In the genomic region with DNA sequence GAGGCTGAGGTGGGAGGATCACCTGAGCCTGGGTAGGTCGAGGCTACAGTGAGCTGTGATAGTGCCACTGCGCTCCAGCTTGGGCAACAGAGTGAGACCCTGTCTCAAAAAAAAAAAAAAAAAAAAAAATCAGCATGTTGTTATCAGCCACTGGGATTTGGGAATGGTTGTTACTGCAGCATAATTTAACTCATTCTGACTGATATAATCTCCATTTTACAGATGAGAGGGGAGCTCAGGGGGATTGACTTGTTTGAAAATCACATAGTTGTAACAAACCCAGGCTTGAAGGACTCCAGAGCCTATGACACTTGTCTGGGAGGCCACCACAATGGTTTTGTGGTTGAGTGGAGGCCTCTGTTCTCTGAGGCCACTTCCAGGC, we compare ENCODE assay signal across 1 cellular context.
A peak's percentile ranks its signal among the peaks of the same experiment; 100 is the strongest.
TF ChIP-seq lines count a peak whose summit lies in the region.

No MANE protein-coding gene starts in this region.

TF ChIP-seq in HEK293, 187 proteins besides CTCF, POLR2A, EP300 and RAD21:
- TF ChIP-seq, protein P1, sequence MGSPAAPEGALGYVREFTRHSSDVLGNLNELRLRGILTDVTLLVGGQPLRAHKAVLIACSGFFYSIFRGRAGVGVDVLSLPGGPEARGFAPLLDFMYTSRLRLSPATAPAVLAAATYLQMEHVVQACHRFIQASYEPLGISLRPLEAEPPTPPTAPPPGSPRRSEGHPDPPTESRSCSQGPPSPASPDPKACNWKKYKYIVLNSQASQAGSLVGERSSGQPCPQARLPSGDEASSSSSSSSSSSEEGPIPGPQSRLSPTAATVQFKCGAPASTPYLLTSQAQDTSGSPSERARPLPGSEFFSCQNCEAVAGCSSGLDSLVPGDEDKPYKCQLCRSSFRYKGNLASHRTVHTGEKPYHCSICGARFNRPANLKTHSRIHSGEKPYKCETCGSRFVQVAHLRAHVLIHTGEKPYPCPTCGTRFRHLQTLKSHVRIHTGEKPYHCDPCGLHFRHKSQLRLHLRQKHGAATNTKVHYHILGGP (tag by site-specific recombination; IDR thresholded peaks at IDR 0.05) = no peak
- TF ChIP-seq ZFP3 (tag by site-specific recombination; IDR thresholded peaks at IDR 0.05; ENCODE audit: low read depth) (no peak), ZNF416 (tag by site-specific recombination; IDR thresholded peaks at IDR 0.05) (no peak), GLIS1 (tag by site-specific recombination; IDR thresholded peaks at IDR 0.05) (no peak), RBAK (tag by site-specific recombination; IDR thresholded peaks at IDR 0.05) (0 out of 2 replicates have a peak, but pooled peaks have one; percentile 47), ZNF768 (tag by site-specific recombination; IDR thresholded peaks at IDR 0.05) (no peak), ZNF114 (tag by site-specific recombination; IDR thresholded peaks at IDR 0.05) (no peak)
